Comparison of ENCODE assay signal across 8 cellular contexts in the genomic region with DNA sequence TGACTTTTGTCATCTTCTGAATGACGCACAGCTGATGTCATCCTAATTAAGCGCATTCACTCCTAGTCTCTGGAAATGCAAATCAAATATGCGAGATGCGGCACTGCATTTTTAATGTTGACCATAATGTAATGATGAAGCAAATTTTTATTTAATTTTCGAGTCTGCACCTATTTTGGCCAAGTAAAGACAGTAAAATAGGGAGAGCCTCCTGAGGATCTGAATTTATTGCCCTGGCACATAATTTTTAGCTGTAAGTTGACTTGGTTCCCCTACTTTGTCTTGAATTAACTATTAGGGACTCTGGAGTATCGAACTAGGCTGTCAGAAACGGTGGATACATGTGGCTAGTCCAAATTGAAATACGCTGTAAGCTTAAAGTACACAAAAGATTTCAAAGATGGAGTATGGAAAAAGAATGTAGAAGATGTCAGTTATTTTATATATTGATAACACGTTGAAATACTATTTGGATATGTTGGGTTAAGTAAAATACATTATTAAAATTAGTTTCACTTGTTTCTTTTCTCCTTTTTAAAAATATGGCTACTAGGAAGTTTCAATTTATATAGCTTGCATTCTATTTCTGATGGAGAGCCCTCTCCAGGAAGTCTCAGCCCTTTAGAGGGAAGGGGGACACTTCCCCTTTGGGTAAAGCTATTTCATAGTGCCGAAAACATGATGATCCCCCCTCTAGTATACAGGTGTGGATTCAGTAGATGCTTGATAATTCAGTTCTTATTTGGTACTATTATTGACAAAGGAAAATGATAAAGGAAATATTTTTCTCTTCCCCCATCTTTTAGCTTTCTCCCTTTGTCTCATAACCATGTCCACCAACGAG. TPM values are rescaled to one million over a fixed set of nuclear protein-coding genes. Genes with fewer than 3 reads are reported as not detected.
A peak's percentile ranks its signal among the peaks of the same experiment; 100 is the strongest.
DNase-seq lines count a peak whose midpoint lies in the region; ATAC-seq and TF ChIP-seq lines count a peak whose summit lies in the region.

No MANE protein-coding gene starts in this region.

- no peaks in the 10 kb centered on the region for H3K27me3 Mint-ChIP-seq in CD4-positive, alpha-beta memory T cell

- H3K4me3 Mint-ChIP-seq in CD4-positive, alpha-beta memory T cell: peak overlapping the region; percentile 87 to 98 (median 96)

- H3K4me3 ChIP-seq in CD4-positive, alpha-beta memory T cell (ENCODE audit: low read length in 2 of 2): peak overlapping the region; percentile 43 to 91
- peak overlapping the region; percentile 96 for H3K4me3 ChIP-seq in Jurkat, Clone E6-1 (ENCODE audit: low read length)
- H3K4me3 ChIP-seq in cardiac fibroblast (replicated peaks in 1 of 2; ENCODE audit: low read depth in 2 of 2, low read length in 2 of 2) (peak overlapping the region; percentile 92 to 99), mucosa of rectum (ENCODE audit: low read length in 2 of 2) (peak overlapping the region; percentile 85 to 95)

- POLR2A ChIA-PET in CD4-positive, alpha-beta memory T cell (lab: Charles Lee; ENCODE audit: partially characterized antibody): interaction anchor here (1.1 to 2.6 kb wide), 5 partner anchors 13 to 421 kb away, joined by 4 to 20 read pairs (median 5); a partner anchor contains a TSS

- ATAC-seq in HG03565 (IDR thresholded peaks at IDR 0.05; ENCODE audit: unreplicated experiment) (no peak), HG03342 (IDR thresholded peaks at IDR 0.05; ENCODE audit: unreplicated experiment) (no peak)

- H3K9me3 ChIP-seq in CD4-positive, alpha-beta memory T cell (ENCODE audit: control insufficient read depth in 1 of 2, low read length in 2 of 2): no peaks in the 10 kb centered on the region
- no peaks in the 10 kb centered on the region for H3K9me3 ChIP-seq in mucosa of rectum (ENCODE audit: control insufficient read depth in 2 of 2, low read length in 2 of 2)

- H3K36me3 ChIP-seq in CD4-positive, alpha-beta memory T cell (ENCODE audit: insufficient read depth, low read length): peaks cover 5% of the 10 kb centered on the region
- H3K36me3 ChIP-seq in mucosa of rectum (ENCODE audit: control insufficient read depth in 2 of 2, insufficient read depth in 2 of 2, low read length in 2 of 2): peaks cover 11 to 18% of the 10 kb centered on the region in 2 donors

- H3K36me3 Mint-ChIP-seq in CD4-positive, alpha-beta memory T cell: peaks cover 7 to 25% of the 10 kb centered on the region in 2 donors

- no peak for TF ChIP-seq CTCF in cardiac fibroblast (IDR thresholded peaks at IDR 0.05; ENCODE audit: low read depth, low read length)

- intact Hi-C loops in CD4-positive, alpha-beta memory T cell (cut with micrococcal nuclease): loop anchor here (1.0 to 5.0 kb wide), 2 partner anchors 421 to 476 kb away; a partner anchor contains a TSS

- H3K4me1 Mint-ChIP-seq in CD4-positive, alpha-beta memory T cell: peaks cover 8 to 24% (median 13%) of the 10 kb centered on the region in 4 donors

- peaks cover 19% of the 10 kb centered on the region for H3K4me1 ChIP-seq in CD4-positive, alpha-beta memory T cell (ENCODE audit: insufficient read depth, low read length)
- peaks cover 4 to 5% of the 10 kb centered on the region in 2 donors for H3K4me1 ChIP-seq in mucosa of rectum (ENCODE audit: control insufficient read depth in 2 of 2, insufficient read depth in 2 of 2, low read length in 2 of 2)

- peak overlapping the region; percentile 75 to 87 for H3K9ac ChIP-seq in mucosa of rectum (ENCODE audit: low read depth in 1 of 2, low read length in 2 of 2)

- H3K27ac Mint-ChIP-seq in CD4-positive, alpha-beta memory T cell: peak overlapping the region; percentile 89 to 98 (median 95)

- H3K27me3 ChIP-seq in CD4-positive, alpha-beta memory T cell (ENCODE audit: insufficient read depth, low read length): no peaks in the 10 kb centered on the region
- no peaks in the 10 kb centered on the region for H3K27me3 ChIP-seq in mucosa of rectum (ENCODE audit: control insufficient read depth in 2 of 2, insufficient read depth in 2 of 2, low read length in 2 of 2)

- peak overlapping the region; percentile 85 for H3K27ac ChIP-seq in CD4-positive, alpha-beta memory T cell (ENCODE audit: low read depth, low read length)
- peak overlapping the region; percentile 69 to 82 for H3K27ac ChIP-seq in mucosa of rectum (ENCODE audit: low read depth in 2 of 2, low read length in 2 of 2)

- CTCF ChIA-PET in CD4-positive, alpha-beta memory T cell (lab: Charles Lee; ENCODE audit: partially characterized antibody): interaction anchor here (1.5 kb wide), 1 partner anchor 16 kb away, joined by 3 read pairs; no protein-coding TSS in a partner anchor

- no peak for DNase-seq in CD4-positive, alpha-beta memory T cell
- DNase-seq in Jurkat, Clone E6-1 (ENCODE audit: low read depth, low spot score): peak; percentile 34
- DNase-seq in cardiac fibroblast (ENCODE audit: low read depth in 2 of 2) (peak; percentile 43 to 55), NCI-H748 treated with DMSO at 0.1 percent for 48 hours (lab: John Stamatoyannopoulos, UW) (no peak)
- no peak for DNase-seq in stimulated activated CD4-positive, alpha-beta T cell treated with anti-CD3 and anti-CD28 coated beads, Interleukin-2, amount 100 ng/mL, for 24 hours

- H3K9me3 Mint-ChIP-seq in CD4-positive, alpha-beta memory T cell: peaks cover 0 to 4% (median 0%) of the 10 kb centered on the region in 8 donors

RNA-seq across cellular contexts. Expression of a gene that starts 1.0 kb away (rescaled TPM):
- total RNA-seq in CD4-positive, alpha-beta memory T cell: 10 to 100 TPM; 12.6 to 14.7 TPM
- polyA plus RNA-seq in CD4-positive, alpha-beta memory T cell: 10 to 100 TPM; 23.5 to 34.1 TPM
- polyA plus RNA-seq in Jurkat, Clone E6-1 (2012; ENCODE audit: insufficient read depth, insufficient read length): 428 TPM

RNA-seq across cellular contexts. Expression of a gene that starts 40.3 kb away (rescaled TPM):
- 1 to 10 TPM in 1 of 2 experiments, under 1 TPM in 1; 0.97 to 1.3 TPM for total RNA-seq in CD4-positive, alpha-beta memory T cell
- polyA plus RNA-seq in CD4-positive, alpha-beta memory T cell: 1 to 10 TPM in 1 of 2 donors, under 1 TPM in 1; 0.58 to 1.4 TPM
- 9.9 TPM for polyA plus RNA-seq in Jurkat, Clone E6-1 (2012; ENCODE audit: insufficient read depth, insufficient read length)

Comparison
In these comparisons a context has a peak if more than half of its experiments do, and no peak if none do; other contexts are left out.
1. DNase-seq: peak in Jurkat, Clone E6-1 (single experiment) and cardiac fibroblast (2 of 2); none in CD4-positive, alpha-beta memory T cell (0 of 5), stimulated activated CD4-positive, alpha-beta T cell treated with anti-CD3 and anti-CD28 coated beads, Interleukin-2, amount 100 ng/mL, for 24 hours (0 of 2) and NCI-H748 treated with DMSO at 0.1 percent for 48 hours (single experiment).
2. Peak in every context shown above with its lines, with median percentiles within 50 percentile points of each other: H3K4me3 ChIP-seq.